9 cellular contexts compared by ENCODE assay signal in the genomic region with DNA sequence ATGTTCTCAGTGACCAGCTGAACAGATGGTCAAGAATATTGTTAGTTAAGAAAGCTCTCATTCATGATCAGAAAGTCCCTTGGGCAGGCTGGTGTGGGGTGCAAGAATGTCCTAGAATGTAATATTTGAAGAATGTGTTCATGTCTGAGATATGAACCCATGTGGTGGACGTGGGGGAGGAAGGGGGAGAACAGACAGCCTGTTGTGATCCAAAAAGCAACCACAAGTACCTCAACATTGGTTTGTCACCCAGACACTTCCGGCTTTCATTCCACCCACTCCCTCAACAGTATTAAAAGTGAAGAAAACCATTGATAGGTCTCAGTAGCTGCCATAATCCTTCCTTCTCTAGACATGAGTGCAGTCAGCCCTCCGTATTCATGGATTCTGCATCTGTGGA.
DNase-seq lines count a peak whose midpoint lies in the region; ATAC-seq, FAIRE-seq and TF ChIP-seq lines count a peak whose summit lies in the region.
"Had no signal": no experiment of that assay in that cellular context is flagged by ENCODE, and none has a peak within 500 bp of the region (broad histone marks: within the 10 kb centered on the region; RNA-seq: fewer than 3 reads in every experiment).

No MANE protein-coding gene starts in this region.

- in situ Hi-C loops in HepG2 (cut with HindIII; ENCODE audit: extremely low pct_ligation_motif_present, low pct_unique_long_range_greater_than_20kb): no loop called here

- no peak overlapping the region for H2AFZ ChIP-seq in HepG2 (ENCODE audit: low read length)

- CTCF ChIA-PET in HepG2 (lab: Yijun Ruan, JAX; ENCODE audit: low intra/inter-chr PET ratio, low total read pairs): no interaction called here

- H3K27ac ChIP-seq in HepG2 (ENCODE audit: extremely low read length, insufficient read depth, low read length): no peak overlapping the region
- no peak overlapping the region for H3K27ac ChIP-seq in dorsolateral prefrontal cortex
- H3K27ac ChIP-seq: psoas muscle had no signal

- peak overlapping the region; percentile 17 to 89 (median 70) for H3K4me3 Mint-ChIP-seq in naive B cell

- no peaks in the 10 kb centered on the region for H3K9me3 Mint-ChIP-seq in naive B cell

- no peaks in the 10 kb centered on the region for H4K20me1 ChIP-seq in HepG2 (ENCODE audit: insufficient read depth, low read length)

- no peaks in the 10 kb centered on the region for H3K36me3 Mint-ChIP-seq in naive B cell

- H3K79me2 ChIP-seq in HepG2 (ENCODE audit: insufficient read depth, low read length): no peaks in the 10 kb centered on the region

- no peak overlapping the region for H3K4me3 ChIP-seq in HepG2 (replicated peaks in 1 of 3; ENCODE audit: insufficient read depth in 1 of 3, low read depth in 2 of 3, low read length in 3 of 3)
- H3K4me3 ChIP-seq in dorsolateral prefrontal cortex: no peak overlapping the region
- H3K4me3 ChIP-seq: psoas muscle had no signal

- H3K9me3 ChIP-seq in HepG2 (ENCODE audit: low read length): no peaks in the 10 kb centered on the region
- H3K9me3 ChIP-seq: psoas muscle had no signal

- no peak for TF ChIP-seq RAD21 in HepG2 (CRISPR knock-in tag; IDR thresholded peaks at IDR 0.05)

- peaks cover 0 to 8% (median 0%) of the 10 kb centered on the region in 3 donors for H3K27me3 Mint-ChIP-seq in naive B cell

- no peaks in the 10 kb centered on the region for H3K27me3 ChIP-seq in HepG2 (ENCODE audit: control insufficient read depth in 1 of 2, insufficient read depth in 2 of 2, low read length in 2 of 2)
- no peaks in the 10 kb centered on the region for H3K27me3 ChIP-seq in dorsolateral prefrontal cortex

- H3K36me3 ChIP-seq in HepG2 (replicated peaks in 1 of 2; ENCODE audit: control insufficient read depth in 1 of 2, insufficient read depth in 2 of 2, low read length in 2 of 2): no peaks in the 10 kb centered on the region

- peaks cover 27 to 30% (median 27%) of the 10 kb centered on the region in 3 donors for H3K4me1 Mint-ChIP-seq in naive B cell

- POLR2A ChIA-PET in HepG2 (lab: Yijun Ruan, JAX): no interaction called here

- no peaks in the 10 kb centered on the region for H3K4me1 ChIP-seq in HepG2 (ENCODE audit: insufficient read depth, low read length)

- intact Hi-C loops in HepG2 (cut with micrococcal nuclease; ENCODE audit: unreplicated experiment): no loop called here
- intact Hi-C loops in dorsolateral prefrontal cortex (cut with DNase I): no loop called here

- TF ChIP-seq POLR2A in HepG2 (IDR thresholded peaks at IDR 0.05; ENCODE audit: insufficient read depth in 1 of 2, low read depth in 2 of 2, low read length in 2 of 2): no peak

- TF ChIP-seq CTCF in HepG2 (CRISPR knock-in tag; IDR thresholded peaks at IDR 0.05): no peak
- TF ChIP-seq CTCF in dorsolateral prefrontal cortex (IDR thresholded peaks at IDR 0.05 in 54 of 56, conservative IDR thresholded peaks at IDR 0.05 in 2 of 56; ENCODE audit: low read depth in 1 of 56, partially characterized antibody in 56 of 56): no peak

- ATAC-seq in GM21825 (IDR thresholded peaks at IDR 0.05; ENCODE audit: unreplicated experiment) (peak; percentile 83), naive B cell (ENCODE audit: low read depth in 2 of 2) (peak; percentile 94 to 95), HepG2 (no peak)

- H3K9ac ChIP-seq in HepG2 (ENCODE audit: insufficient read depth, low read depth, low read length): no peak overlapping the region

- H3K27ac Mint-ChIP-seq in naive B cell: peak overlapping the region in 5 of 6 donors; percentile 47 to 93 (median 75)

- H3K4me2 ChIP-seq in HepG2 (ENCODE audit: low read depth, low read length): no peak overlapping the region

- WGBS in HepG2 (ENCODE audit: low lambda C conversion rate): 51% methylated on average over 3 of the region's 3 CpGs

- TF ChIP-seq EP300 in HepG2 (IDR thresholded peaks at IDR 0.05; ENCODE audit: low read depth in 2 of 2, low read length in 2 of 2) (no peak), HepG2 (CRISPR knock-in tag; IDR thresholded peaks at IDR 0.05; ENCODE audit: borderline replicate concordance) (no peak)

- BruUV-seq in HepG2 (replicated peaks; lab: Mats Ljungman, UMichigan): no TSS peak

- DNase-seq in EH (ENCODE audit: low read depth): peak; percentile 82
- peak; percentile 16 for DNase-seq in NCI-H69 (lab: John Stamatoyannopoulos, UW)
- DNase-seq in activated gamma-delta T cell treated with anti-CD3 and anti-CD28 coated beads, Interleukin-2, amount 50 U/mL, for 16 hours (ENCODE audit: low read depth): peak; percentile 51
- peak; percentile 46 for DNase-seq in naive B cell
- DNase-seq in HepG2 (ENCODE audit: low spot score): no peak
- DNase-seq in GM19240 (ENCODE audit: insufficient read length, low spot score): no peak
- DNase-seq in dorsolateral prefrontal cortex: no peak
- DNase-seq: psoas muscle had no signal

- FAIRE-seq in HepG2 (lab: Jason Lieb, UNC): no peak

TF ChIP-seq in HepG2, 621 proteins besides CTCF, POLR2A, EP300 and RAD21:
- TF ChIP-seq KMT2B (CRISPR knock-in tag; IDR thresholded peaks at IDR 0.05) (no peak), CHD2 (IDR thresholded peaks at IDR 0.05; ENCODE audit: low read depth, low read length) (no peak), FOSL2 (CRISPR knock-in tag; IDR thresholded peaks at IDR 0.05) (no peak), ZNF766 (CRISPR knock-in tag; IDR thresholded peaks at IDR 0.05; ENCODE audit: borderline replicate concordance) (no peak), ZNF720 (CRISPR knock-in tag; IDR thresholded peaks at IDR 0.05) (no peak), ZNF672 (CRISPR knock-in tag; IDR thresholded peaks at IDR 0.05) (no peak), SRF (IDR thresholded peaks at IDR 0.05; ENCODE audit: low read depth, low read length) (no peak), NR3C1 (CRISPR knock-in tag; IDR thresholded peaks at IDR 0.05) (no peak), NR2F2 (IDR thresholded peaks at IDR 0.05; ENCODE audit: borderline replicate concordance, low read depth) (no peak), ZNF333 (CRISPR knock-in tag; IDR thresholded peaks at IDR 0.05; ENCODE audit: borderline replicate concordance) (no peak), EED (CRISPR knock-in tag; IDR thresholded peaks at IDR 0.05) (no peak), ESRRA (CRISPR knock-in tag; IDR thresholded peaks at IDR 0.05; ENCODE audit: low read depth) (no peak), MTA3 (CRISPR knock-in tag; IDR thresholded peaks at IDR 0.05) (no peak)
- TF ChIP-seq, protein P1, sequence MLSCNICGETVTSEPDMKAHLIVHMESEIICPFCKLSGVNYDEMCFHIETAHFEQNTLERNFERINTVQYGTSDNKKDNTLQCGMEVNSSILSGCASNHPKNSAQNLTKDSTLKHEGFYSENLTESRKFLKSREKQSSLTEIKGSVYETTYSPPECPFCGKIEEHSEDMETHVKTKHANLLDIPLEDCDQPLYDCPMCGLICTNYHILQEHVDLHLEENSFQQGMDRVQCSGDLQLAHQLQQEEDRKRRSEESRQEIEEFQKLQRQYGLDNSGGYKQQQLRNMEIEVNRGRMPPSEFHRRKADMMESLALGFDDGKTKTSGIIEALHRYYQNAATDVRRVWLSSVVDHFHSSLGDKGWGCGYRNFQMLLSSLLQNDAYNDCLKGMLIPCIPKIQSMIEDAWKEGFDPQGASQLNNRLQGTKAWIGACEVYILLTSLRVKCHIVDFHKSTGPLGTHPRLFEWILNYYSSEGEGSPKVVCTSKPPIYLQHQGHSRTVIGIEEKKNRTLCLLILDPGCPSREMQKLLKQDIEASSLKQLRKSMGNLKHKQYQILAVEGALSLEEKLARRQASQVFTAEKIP (CRISPR knock-in tag; IDR thresholded peaks at IDR 0.05; ENCODE audit: borderline replicate concordance): no peak
- TF ChIP-seq, protein P2, sequence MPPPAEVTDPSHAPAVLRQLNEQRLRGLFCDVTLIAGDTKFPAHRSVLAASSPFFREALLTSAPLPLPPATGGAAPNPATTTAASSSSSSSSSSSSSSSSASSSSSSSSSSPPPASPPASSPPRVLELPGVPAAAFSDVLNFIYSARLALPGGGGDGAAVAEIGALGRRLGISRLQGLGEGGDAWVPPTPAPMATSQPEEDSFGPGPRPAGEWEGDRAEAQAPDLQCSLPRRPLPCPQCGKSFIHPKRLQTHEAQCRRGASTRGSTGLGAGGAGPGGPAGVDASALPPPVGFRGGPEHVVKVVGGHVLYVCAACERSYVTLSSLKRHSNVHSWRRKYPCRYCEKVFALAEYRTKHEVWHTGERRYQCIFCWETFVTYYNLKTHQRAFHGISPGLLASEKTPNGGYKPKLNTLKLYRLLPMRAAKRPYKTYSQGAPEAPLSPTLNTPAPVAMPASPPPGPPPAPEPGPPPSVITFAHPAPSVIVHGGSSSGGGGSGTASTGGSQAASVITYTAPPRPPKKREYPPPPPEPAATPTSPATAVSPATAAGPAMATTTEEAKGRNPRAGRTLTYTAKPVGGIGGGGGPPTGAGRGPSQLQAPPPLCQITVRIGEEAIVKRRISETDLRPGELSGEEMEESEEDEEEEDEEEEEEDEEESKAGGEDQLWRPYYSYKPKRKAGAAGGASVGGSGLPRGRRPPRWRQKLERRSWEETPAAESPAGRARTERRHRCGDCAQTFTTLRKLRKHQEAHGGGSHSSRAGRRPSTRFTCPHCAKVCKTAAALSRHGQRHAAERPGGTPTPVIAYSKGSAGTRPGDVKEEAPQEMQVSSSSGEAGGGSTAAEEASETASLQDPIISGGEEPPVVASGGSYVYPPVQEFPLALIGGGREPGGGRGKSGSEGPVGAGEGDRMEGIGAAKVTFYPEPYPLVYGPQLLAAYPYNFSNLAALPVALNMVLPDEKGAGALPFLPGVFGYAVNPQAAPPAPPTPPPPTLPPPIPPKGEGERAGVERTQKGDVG (CRISPR knock-in tag; IDR thresholded peaks at IDR 0.05; ENCODE audit: borderline replicate concordance): no peak
- TF ChIP-seq, protein P3, sequence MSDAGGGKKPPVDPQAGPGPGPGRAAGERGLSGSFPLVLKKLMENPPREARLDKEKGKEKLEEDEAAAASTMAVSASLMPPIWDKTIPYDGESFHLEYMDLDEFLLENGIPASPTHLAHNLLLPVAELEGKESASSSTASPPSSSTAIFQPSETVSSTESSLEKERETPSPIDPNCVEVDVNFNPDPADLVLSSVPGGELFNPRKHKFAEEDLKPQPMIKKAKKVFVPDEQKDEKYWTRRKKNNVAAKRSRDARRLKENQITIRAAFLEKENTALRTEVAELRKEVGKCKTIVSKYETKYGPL (CRISPR knock-in tag; IDR thresholded peaks at IDR 0.05): no peak
- TF ChIP-seq, protein P4, sequence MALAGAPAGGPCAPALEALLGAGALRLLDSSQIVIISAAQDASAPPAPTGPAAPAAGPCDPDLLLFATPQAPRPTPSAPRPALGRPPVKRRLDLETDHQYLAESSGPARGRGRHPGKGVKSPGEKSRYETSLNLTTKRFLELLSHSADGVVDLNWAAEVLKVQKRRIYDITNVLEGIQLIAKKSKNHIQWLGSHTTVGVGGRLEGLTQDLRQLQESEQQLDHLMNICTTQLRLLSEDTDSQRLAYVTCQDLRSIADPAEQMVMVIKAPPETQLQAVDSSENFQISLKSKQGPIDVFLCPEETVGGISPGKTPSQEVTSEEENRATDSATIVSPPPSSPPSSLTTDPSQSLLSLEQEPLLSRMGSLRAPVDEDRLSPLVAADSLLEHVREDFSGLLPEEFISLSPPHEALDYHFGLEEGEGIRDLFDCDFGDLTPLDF (CRISPR knock-in tag; IDR thresholded peaks at IDR 0.05): no peak

Comparison
In these comparisons a context has a peak if more than half of its experiments do, and no peak if none do; other contexts are left out.
1. DNase-seq: peak in EH (single experiment), NCI-H69 (single experiment), activated gamma-delta T cell treated with anti-CD3 and anti-CD28 coated beads, Interleukin-2, amount 50 U/mL, for 16 hours (single experiment) and naive B cell (single experiment); none in HepG2 (single experiment), GM19240 (single experiment) and dorsolateral prefrontal cortex (0 of 10).